ENCODE assay signal across 8 cellular contexts in the genomic region with DNA sequence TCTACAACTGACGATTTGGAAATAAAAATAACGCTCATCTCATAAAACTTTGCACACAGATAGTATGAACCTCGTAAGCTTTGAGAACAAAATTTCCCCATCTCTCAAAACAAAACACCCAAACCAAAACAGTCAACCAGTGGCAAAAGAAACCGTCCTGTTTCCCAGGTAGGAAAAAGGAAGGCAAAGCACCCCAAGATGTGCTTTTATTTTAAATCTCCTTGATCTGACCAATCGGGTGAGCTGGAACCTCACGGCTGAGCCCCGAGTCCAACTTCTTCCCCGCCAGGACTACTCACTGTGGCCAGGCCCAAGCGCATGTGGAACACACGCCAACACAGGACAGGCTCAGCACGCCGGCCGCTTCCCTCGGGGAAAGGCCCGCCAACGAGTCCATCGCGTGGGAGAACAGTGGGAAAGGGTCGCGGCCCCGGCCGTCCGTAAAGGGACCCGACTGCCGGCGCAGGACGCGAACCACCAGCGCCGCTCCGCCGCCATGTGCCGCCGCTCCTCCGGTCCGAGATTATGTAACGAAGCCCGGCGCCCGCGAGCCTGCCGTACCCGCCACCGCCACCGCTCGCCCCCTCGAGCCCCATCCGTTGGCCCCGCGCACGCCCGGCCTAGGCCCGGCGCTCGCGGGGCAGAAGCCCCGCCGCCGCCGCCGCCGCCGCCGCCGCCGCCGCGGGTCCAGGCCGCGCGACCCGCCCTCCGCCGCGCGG. TPM values are rescaled to one million over a fixed set of nuclear protein-coding genes. Genes with fewer than 3 reads are reported as not detected.
DNase-seq lines count a peak whose midpoint lies in the region; ATAC-seq and TF ChIP-seq lines count a peak whose summit lies in the region.

No MANE protein-coding gene starts in this region.

- peak overlapping the region; percentile 89 for H3K27ac ChIP-seq in effector memory CD4-positive, alpha-beta T cell (ENCODE audit: insufficient read depth, low read length, poor library complexity, severe bottlenecking)
- peak overlapping the region; percentile 99 for H3K27ac ChIP-seq in mesendoderm (ENCODE audit: low read depth, low read length)

- H3K4me1 ChIP-seq in effector memory CD4-positive, alpha-beta T cell (ENCODE audit: control insufficient read depth, insufficient read depth, low read length, poor library complexity, severe bottlenecking), result peaks cover 11% of the 10 kb centered on the region
- H3K4me1 ChIP-seq in mesendoderm (ENCODE audit: control insufficient read depth, low read depth, low read length), result no peaks in the 10 kb centered on the region

- H3K27ac Mint-ChIP-seq in activated CD8-positive, alpha-beta T cell treated with anti-CD3 and anti-CD28 coated beads for 36 hours, result peak overlapping the region; percentile 94

- H3K9me3 Mint-ChIP-seq in activated CD8-positive, alpha-beta T cell treated with anti-CD3 and anti-CD28 coated beads for 36 hours, result peaks cover 2% of the 10 kb centered on the region

- no peak for TF ChIP-seq POLR2A in NB4 (IDR thresholded peaks at IDR 0.05; ENCODE audit: extremely low read depth, insufficient read length)

- TF ChIP-seq CTCF in NB4 (IDR thresholded peaks at IDR 0.05; ENCODE audit: low read depth, low read length), result no peak
- TF ChIP-seq CTCF in activated CD8-positive, alpha-beta T cell treated with anti-CD3 and anti-CD28 coated beads for 36 hours (IDR thresholded peaks at IDR 0.05), result no peak

- peaks cover 6% of the 10 kb centered on the region for H3K36me3 ChIP-seq in effector memory CD4-positive, alpha-beta T cell (ENCODE audit: control insufficient read depth, insufficient read depth, low read length)
- H3K36me3 ChIP-seq in mesendoderm (ENCODE audit: control insufficient read depth, insufficient read depth, low read length), result no peaks in the 10 kb centered on the region

- no peak overlapping the region for H3K4ac ChIP-seq in mesendoderm (ENCODE audit: low read depth, low read length)

- POLR2A ChIA-PET in activated CD8-positive, alpha-beta T cell treated with anti-CD3 and anti-CD28 coated beads for 36 hours (lab: Charles Lee), result interaction anchor here (0.5 to 1.5 kb wide), 6 partner anchors 12 to 397 kb away, joined by 3 to 6 read pairs (median 3); no protein-coding TSS in a partner anchor

- peaks cover 32% of the 10 kb centered on the region for H3K4me1 Mint-ChIP-seq in activated CD8-positive, alpha-beta T cell treated with anti-CD3 and anti-CD28 coated beads for 36 hours (ENCODE audit: low read depth)

- H3K4me2 ChIP-seq in mesendoderm (ENCODE audit: low read length), result peak overlapping the region; percentile 80

- no peaks in the 10 kb centered on the region for H3K27me3 Mint-ChIP-seq in activated CD8-positive, alpha-beta T cell treated with anti-CD3 and anti-CD28 coated beads for 36 hours

- H3K4me3 ChIP-seq in NB4 (ENCODE audit: low read depth, low read length), result peak overlapping the region; percentile 100
- peak overlapping the region; percentile 97 for H3K4me3 ChIP-seq in effector memory CD4-positive, alpha-beta T cell (ENCODE audit: insufficient read depth, low read depth, low read length, poor library complexity, severe bottlenecking)
- H3K4me3 ChIP-seq in mesendoderm (ENCODE audit: low read length), result peak overlapping the region; percentile 98

- H3K79me1 ChIP-seq in mesendoderm (ENCODE audit: low read length), result peaks cover 2% of the 10 kb centered on the region

- H2BK15ac ChIP-seq in mesendoderm (replicated peaks; ENCODE audit: low read depth), result no peak overlapping the region

- H3K23ac ChIP-seq in mesendoderm (ENCODE audit: low read length), result no peak overlapping the region

- WGBS in mesendoderm (ENCODE audit: extremely low coverage, insufficient coverage, low lambda C conversion rate), result no CpG with 5 or more reads among the region's 76 CpGs

- peak overlapping the region; percentile 99 for H3K4me3 Mint-ChIP-seq in activated CD8-positive, alpha-beta T cell treated with anti-CD3 and anti-CD28 coated beads for 36 hours

- intact Hi-C loops in activated CD8-positive, alpha-beta T cell treated with anti-CD3 and anti-CD28 coated beads for 36 hours (cut with micrococcal nuclease), result no loop called here

- peaks cover 38% of the 10 kb centered on the region for H3K79me2 ChIP-seq in mesendoderm (ENCODE audit: control insufficient read depth, insufficient read depth, low read length)

- H2AK5ac ChIP-seq in mesendoderm (ENCODE audit: low read length), result no peak overlapping the region

- no peak overlapping the region for H4K5ac ChIP-seq in mesendoderm (ENCODE audit: low read length)

- peaks cover 42% of the 10 kb centered on the region for H3K36me3 Mint-ChIP-seq in activated CD8-positive, alpha-beta T cell treated with anti-CD3 and anti-CD28 coated beads for 36 hours (ENCODE audit: low read depth)

- CTCF ChIA-PET in activated CD8-positive, alpha-beta T cell treated with anti-CD3 and anti-CD28 coated beads for 36 hours (lab: Charles Lee), result interaction anchor here (1.5 kb wide), 1 partner anchor 41 kb away, joined by 4 read pairs; no protein-coding TSS in a partner anchor

- ATAC-seq in HG02588 (IDR thresholded peaks at IDR 0.05; ENCODE audit: unreplicated experiment), result peak; percentile 12
- ATAC-seq in activated CD8-positive, alpha-beta T cell treated with anti-CD3 and anti-CD28 coated beads for 36 hours, result peak; percentile 14

- peak overlapping the region; percentile 85 for H3K18ac ChIP-seq in mesendoderm (ENCODE audit: low read length)

- no peak overlapping the region for H4K8ac ChIP-seq in mesendoderm (ENCODE audit: low read depth, low read length)

- H3K9ac ChIP-seq in mesendoderm (ENCODE audit: low read length), result peak overlapping the region; percentile 98

- no peaks in the 10 kb centered on the region for H3K27me3 ChIP-seq in effector memory CD4-positive, alpha-beta T cell (replicated peaks; ENCODE audit: control insufficient read depth, insufficient read depth, low read length, poor library complexity, severe bottlenecking)
- H3K27me3 ChIP-seq in mesendoderm (ENCODE audit: insufficient read depth, low read length, poor library complexity), result no peaks in the 10 kb centered on the region

- H3K56ac ChIP-seq in mesendoderm (ENCODE audit: low read length), result peak overlapping the region; percentile 99

- no peak overlapping the region for H2BK120ac ChIP-seq in mesendoderm (ENCODE audit: low read depth, low read length)

- no peaks in the 10 kb centered on the region for H3K9me3 ChIP-seq in effector memory CD4-positive, alpha-beta T cell (ENCODE audit: control insufficient read depth, low read length)

- H2BK5ac ChIP-seq in mesendoderm (ENCODE audit: low read length), result no peak overlapping the region

- peak; percentile 69 for DNase-seq in SIG-M5 treated with dmso at 0.1 percent for 504 hours (lab: John Stamatoyannopoulos, UW; ENCODE audit: unreplicated experiment)
- DNase-seq in SIG-M5 (lab: John Stamatoyannopoulos, UW), result no peak
- DNase-seq in NB4 (ENCODE audit: low read depth), result peak; percentile 72
- peak; percentile 64 for DNase-seq in activated CD8-positive, alpha-beta T cell treated with anti-CD3 and anti-CD28 coated beads for 36 hours
- DNase-seq in effector memory CD4-positive, alpha-beta T cell, result peak; percentile 43 to 46 (median 45)
- DNase-seq in mesendoderm, result peak; percentile 69
- peak; percentile 31 for DNase-seq in stimulated activated CD8-positive, alpha-beta memory T cell treated with anti-CD3 and anti-CD28 coated beads, Interleukin-4, amount 100 ng/mL, for 24 hours (ENCODE audit: low read depth)

RNA-seq across cellular contexts. Expression of a gene that starts 0.8 kb away (rescaled TPM):
- total RNA-seq in activated CD8-positive, alpha-beta T cell treated with anti-CD3 and anti-CD28 coated beads for 36 hours, result 10 to 100 TPM; 42.4 to 45.3 TPM
- 27.5 TPM for polyA plus RNA-seq in mesendoderm (2013, experiment 1 of 2)
- 28.5 TPM for polyA plus RNA-seq in mesendoderm (2013, experiment 2 of 2)
